Comparison of ENCODE assay signal across 1 cellular context in the genomic region with DNA sequence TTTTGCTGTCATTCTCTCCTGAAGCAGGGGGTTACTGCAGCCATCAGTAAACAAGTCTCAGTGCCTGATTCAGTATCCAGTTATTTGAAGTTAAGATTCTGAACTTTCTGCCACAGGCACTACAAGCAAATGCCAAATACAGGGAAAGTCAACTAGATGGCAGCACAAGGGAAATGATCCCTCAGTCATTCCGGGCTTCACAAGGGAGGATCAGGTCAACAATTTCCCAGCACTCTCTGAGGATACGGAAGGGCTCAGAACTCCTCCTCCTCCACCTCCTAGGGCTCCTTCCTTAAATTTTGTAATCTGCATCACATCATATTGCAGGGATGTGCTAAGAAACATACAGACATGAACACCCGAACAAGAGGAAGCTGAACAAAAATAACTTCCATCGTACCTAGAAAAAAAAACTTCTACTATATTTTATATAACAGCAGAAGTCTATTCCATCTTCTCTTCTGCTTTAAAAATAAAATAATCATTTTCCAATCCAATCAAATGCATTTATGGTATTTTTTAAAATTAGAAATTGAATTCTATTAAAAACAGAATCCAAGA.
TF ChIP-seq lines count a peak whose summit lies in the region.

No MANE protein-coding gene starts in this region.

TF ChIP-seq in SK-N-SH, 30 proteins besides CTCF, POLR2A, EP300 and RAD21 (continued from another document):
- TF ChIP-seq, protein P1, sequence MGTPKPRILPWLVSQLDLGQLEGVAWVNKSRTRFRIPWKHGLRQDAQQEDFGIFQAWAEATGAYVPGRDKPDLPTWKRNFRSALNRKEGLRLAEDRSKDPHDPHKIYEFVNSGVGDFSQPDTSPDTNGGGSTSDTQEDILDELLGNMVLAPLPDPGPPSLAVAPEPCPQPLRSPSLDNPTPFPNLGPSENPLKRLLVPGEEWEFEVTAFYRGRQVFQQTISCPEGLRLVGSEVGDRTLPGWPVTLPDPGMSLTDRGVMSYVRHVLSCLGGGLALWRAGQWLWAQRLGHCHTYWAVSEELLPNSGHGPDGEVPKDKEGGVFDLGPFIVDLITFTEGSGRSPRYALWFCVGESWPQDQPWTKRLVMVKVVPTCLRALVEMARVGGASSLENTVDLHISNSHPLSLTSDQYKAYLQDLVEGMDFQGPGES (IDR thresholded peaks at IDR 0.05; ENCODE audit: low read depth, low read length) = no peak
- no peak for TF ChIP-seq TCF12 (IDR thresholded peaks at IDR 0.05)
- TF ChIP-seq, protein P2, sequence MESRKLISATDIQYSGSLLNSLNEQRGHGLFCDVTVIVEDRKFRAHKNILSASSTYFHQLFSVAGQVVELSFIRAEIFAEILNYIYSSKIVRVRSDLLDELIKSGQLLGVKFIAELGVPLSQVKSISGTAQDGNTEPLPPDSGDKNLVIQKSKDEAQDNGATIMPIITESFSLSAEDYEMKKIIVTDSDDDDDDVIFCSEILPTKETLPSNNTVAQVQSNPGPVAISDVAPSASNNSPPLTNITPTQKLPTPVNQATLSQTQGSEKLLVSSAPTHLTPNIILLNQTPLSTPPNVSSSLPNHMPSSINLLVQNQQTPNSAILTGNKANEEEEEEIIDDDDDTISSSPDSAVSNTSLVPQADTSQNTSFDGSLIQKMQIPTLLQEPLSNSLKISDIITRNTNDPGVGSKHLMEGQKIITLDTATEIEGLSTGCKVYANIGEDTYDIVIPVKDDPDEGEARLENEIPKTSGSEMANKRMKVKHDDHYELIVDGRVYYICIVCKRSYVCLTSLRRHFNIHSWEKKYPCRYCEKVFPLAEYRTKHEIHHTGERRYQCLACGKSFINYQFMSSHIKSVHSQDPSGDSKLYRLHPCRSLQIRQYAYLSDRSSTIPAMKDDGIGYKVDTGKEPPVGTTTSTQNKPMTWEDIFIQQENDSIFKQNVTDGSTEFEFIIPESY (IDR thresholded peaks at IDR 0.05; ENCODE audit: borderline replicate concordance, low read depth) = no peak
- no peak for TF ChIP-seq RFX5 (IDR thresholded peaks at IDR 0.05; ENCODE audit: low read length)
- TF ChIP-seq NRF1 (IDR thresholded peaks at IDR 0.05; ENCODE audit: low read depth, low read length) = no peak
- no peak for TF ChIP-seq NFIC (IDR thresholded peaks at IDR 0.05; ENCODE audit: borderline replicate concordance)
TF ChIP-seq in SK-N-SH: peak in this region for 0.
